ENCODE assay signal across 1 cellular context in the genomic region with DNA sequence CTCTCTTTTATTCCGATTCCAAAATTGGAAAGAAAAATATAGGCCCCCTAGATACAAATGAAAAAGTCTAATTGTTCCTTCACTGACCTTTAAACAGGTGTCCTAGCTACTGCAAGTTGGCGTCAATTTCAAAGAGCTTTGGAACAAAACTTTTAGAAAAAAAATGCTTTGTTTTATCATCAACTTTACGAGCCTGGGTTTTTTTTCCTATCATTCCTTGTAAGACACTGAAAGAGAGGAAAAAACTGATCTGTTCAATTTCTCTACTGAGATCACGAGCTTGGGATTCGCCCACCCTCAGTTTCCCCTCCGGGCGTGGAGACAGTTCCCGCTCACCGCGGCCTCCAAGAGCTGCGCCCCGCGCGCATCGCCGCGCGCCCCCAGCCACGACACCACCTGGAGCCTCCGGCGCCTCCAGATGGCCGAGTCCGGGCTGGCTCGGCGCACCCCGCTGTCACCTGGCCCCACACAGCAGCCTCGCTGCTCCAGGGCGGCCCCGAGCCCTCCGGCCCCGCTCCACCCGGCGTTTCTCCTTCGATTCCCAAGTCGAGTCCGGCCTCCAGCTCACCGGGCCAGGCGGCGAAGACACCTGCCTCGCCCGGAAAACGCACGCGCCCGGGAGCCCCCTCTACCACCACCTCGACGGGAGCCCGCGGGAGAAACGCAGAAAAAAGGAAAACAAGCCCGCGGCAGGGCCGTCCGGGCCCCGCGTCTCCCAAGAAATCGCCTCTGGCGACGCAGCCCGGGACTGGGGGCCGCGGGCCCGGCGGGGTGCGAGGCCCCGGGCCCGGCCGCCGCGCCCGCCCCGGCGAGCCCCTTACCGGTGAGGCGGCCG.
TF ChIP-seq lines count a peak whose summit lies in the region.

No MANE protein-coding gene starts in this region.

TF ChIP-seq in HepG2, 621 proteins besides CTCF, POLR2A, EP300 and RAD21 (continued from another document and continues in another):
- TF ChIP-seq, protein P1, sequence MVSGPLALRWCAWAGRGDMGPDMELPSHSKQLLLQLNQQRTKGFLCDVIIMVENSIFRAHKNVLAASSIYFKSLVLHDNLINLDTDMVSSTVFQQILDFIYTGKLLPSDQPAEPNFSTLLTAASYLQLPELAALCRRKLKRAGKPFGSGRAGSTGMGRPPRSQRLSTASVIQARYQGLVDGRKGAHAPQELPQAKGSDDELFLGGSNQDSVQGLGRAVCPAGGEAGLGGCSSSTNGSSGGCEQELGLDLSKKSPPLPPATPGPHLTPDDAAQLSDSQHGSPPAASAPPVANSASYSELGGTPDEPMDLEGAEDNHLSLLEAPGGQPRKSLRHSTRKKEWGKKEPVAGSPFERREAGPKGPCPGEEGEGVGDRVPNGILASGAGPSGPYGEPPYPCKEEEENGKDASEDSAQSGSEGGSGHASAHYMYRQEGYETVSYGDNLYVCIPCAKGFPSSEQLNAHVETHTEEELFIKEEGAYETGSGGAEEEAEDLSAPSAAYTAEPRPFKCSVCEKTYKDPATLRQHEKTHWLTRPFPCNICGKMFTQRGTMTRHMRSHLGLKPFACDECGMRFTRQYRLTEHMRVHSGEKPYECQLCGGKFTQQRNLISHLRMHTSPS (CRISPR knock-in tag; IDR thresholded peaks at IDR 0.05; ENCODE audit: low read depth), result no peak
- TF ChIP-seq THAP11 (CRISPR knock-in tag; IDR thresholded peaks at IDR 0.05), result no peak
- 0 out of 2 replicates have a peak, but pooled peaks have one; percentile 18 for TF ChIP-seq KMT2B (CRISPR knock-in tag; IDR thresholded peaks at IDR 0.05)
- TF ChIP-seq AGO2 (optimal IDR thresholded peaks at IDR 0.05; ENCODE audit: low read depth, low read length), result peak; percentile 94
- TF ChIP-seq SNRNP70 (IDR thresholded peaks at IDR 0.05; ENCODE audit: low read depth, low read length), result no peak
- 0 out of 2 replicates have a peak, but pooled peaks have one; percentile 74 for TF ChIP-seq ZNF776 (CRISPR knock-in tag; IDR thresholded peaks at IDR 0.05)
- TF ChIP-seq, protein P2, sequence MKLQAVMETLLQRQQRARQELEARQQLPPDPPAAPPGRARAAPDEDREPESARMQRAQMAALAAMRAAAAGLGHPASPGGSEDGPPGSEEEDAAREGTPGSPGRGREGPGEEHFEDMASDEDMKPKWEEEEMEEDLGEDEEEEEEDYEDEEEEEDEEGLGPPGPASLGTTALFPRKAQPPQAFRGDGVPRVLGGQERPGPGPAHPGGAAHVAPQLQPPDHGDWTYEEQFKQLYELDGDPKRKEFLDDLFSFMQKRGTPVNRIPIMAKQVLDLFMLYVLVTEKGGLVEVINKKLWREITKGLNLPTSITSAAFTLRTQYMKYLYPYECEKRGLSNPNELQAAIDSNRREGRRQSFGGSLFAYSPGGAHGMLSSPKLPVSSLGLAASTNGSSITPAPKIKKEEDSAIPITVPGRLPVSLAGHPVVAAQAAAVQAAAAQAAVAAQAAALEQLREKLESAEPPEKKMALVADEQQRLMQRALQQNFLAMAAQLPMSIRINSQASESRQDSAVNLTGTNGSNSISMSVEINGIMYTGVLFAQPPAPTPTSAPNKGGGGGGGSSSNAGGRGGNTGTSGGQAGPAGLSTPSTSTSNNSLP (IDR thresholded peaks at IDR 0.05; ENCODE audit: low read depth, low read length), result no peak
- no peak for TF ChIP-seq ZFP90 (CRISPR knock-in tag; IDR thresholded peaks at IDR 0.05; ENCODE audit: borderline replicate concordance)
- 0 out of 2 replicates have a peak, but pooled peaks have one; percentile 9 for TF ChIP-seq ZNF564 (CRISPR knock-in tag; IDR thresholded peaks at IDR 0.05)
- TF ChIP-seq HOXA9 (CRISPR knock-in tag; IDR thresholded peaks at IDR 0.05; ENCODE audit: borderline replicate concordance), result no peak
- TF ChIP-seq PHF21A (CRISPR knock-in tag; IDR thresholded peaks at IDR 0.05), result no peak
- TF ChIP-seq ZNF430 (CRISPR knock-in tag; IDR thresholded peaks at IDR 0.05), result no peak
- TF ChIP-seq, protein P3, sequence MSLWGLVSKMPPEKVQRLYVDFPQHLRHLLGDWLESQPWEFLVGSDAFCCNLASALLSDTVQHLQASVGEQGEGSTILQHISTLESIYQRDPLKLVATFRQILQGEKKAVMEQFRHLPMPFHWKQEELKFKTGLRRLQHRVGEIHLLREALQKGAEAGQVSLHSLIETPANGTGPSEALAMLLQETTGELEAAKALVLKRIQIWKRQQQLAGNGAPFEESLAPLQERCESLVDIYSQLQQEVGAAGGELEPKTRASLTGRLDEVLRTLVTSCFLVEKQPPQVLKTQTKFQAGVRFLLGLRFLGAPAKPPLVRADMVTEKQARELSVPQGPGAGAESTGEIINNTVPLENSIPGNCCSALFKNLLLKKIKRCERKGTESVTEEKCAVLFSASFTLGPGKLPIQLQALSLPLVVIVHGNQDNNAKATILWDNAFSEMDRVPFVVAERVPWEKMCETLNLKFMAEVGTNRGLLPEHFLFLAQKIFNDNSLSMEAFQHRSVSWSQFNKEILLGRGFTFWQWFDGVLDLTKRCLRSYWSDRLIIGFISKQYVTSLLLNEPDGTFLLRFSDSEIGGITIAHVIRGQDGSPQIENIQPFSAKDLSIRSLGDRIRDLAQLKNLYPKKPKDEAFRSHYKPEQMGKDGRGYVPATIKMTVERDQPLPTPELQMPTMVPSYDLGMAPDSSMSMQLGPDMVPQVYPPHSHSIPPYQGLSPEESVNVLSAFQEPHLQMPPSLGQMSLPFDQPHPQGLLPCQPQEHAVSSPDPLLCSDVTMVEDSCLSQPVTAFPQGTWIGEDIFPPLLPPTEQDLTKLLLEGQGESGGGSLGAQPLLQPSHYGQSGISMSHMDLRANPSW (CRISPR knock-in tag; IDR thresholded peaks at IDR 0.05; ENCODE audit: borderline replicate concordance), result no peak
- no peak for TF ChIP-seq DNMT1 (CRISPR knock-in tag; IDR thresholded peaks at IDR 0.05)
- TF ChIP-seq ARHGAP35 (CRISPR knock-in tag; IDR thresholded peaks at IDR 0.05; ENCODE audit: borderline replicate concordance), result peak; percentile 48; the same call in 1 of the 2 replicates
- TF ChIP-seq, protein P4, sequence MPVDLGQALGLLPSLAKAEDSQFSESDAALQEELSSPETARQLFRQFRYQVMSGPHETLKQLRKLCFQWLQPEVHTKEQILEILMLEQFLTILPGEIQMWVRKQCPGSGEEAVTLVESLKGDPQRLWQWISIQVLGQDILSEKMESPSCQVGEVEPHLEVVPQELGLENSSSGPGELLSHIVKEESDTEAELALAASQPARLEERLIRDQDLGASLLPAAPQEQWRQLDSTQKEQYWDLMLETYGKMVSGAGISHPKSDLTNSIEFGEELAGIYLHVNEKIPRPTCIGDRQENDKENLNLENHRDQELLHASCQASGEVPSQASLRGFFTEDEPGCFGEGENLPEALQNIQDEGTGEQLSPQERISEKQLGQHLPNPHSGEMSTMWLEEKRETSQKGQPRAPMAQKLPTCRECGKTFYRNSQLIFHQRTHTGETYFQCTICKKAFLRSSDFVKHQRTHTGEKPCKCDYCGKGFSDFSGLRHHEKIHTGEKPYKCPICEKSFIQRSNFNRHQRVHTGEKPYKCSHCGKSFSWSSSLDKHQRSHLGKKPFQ (CRISPR knock-in tag; IDR thresholded peaks at IDR 0.05; ENCODE audit: insufficient replicate concordance), result peak; percentile 66
- TF ChIP-seq SOX13 (IDR thresholded peaks at IDR 0.05), result no peak
- peak in 1 of 2 experiments; percentile 11; a peak in 1 of 4 replicates for TF ChIP-seq SOX13 (CRISPR knock-in tag; conservative IDR thresholded peaks at IDR 0.05 in 1 of 2, IDR thresholded peaks at IDR 0.05 in 1 of 2)
- TF ChIP-seq ZNF644 (CRISPR knock-in tag; IDR thresholded peaks at IDR 0.05; ENCODE audit: low read depth), result no peak
- no peak for TF ChIP-seq MBNL3 (CRISPR knock-in tag; conservative IDR thresholded peaks at IDR 0.05)
- TF ChIP-seq NFKB2 (CRISPR knock-in tag; IDR thresholded peaks at IDR 0.05; ENCODE audit: borderline replicate concordance), result peak; percentile 81; the same call in 1 of the 2 replicates
- TF ChIP-seq, protein P5, sequence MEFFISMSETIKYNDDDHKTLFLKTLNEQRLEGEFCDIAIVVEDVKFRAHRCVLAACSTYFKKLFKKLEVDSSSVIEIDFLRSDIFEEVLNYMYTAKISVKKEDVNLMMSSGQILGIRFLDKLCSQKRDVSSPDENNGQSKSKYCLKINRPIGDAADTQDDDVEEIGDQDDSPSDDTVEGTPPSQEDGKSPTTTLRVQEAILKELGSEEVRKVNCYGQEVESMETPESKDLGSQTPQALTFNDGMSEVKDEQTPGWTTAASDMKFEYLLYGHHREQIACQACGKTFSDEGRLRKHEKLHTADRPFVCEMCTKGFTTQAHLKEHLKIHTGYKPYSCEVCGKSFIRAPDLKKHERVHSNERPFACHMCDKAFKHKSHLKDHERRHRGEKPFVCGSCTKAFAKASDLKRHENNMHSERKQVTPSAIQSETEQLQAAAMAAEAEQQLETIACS (CRISPR knock-in tag; IDR thresholded peaks at IDR 0.05), result peak; percentile 69
- peak; percentile 82 for TF ChIP-seq NRL (CRISPR knock-in tag; IDR thresholded peaks at IDR 0.05; ENCODE audit: borderline replicate concordance)
- no peak for TF ChIP-seq PAX8 (CRISPR knock-in tag; IDR thresholded peaks at IDR 0.05; ENCODE audit: borderline replicate concordance)
- no peak for TF ChIP-seq PAWR (CRISPR knock-in tag; IDR thresholded peaks at IDR 0.05; ENCODE audit: borderline replicate concordance)
- peak; percentile 68; the same call in 1 of the 2 replicates for TF ChIP-seq MTA1 (CRISPR knock-in tag; IDR thresholded peaks at IDR 0.05; ENCODE audit: borderline replicate concordance)
- TF ChIP-seq HDAC6 (IDR thresholded peaks at IDR 0.05; ENCODE audit: low read depth, low read length), result 0 out of 2 replicates have a peak, but pooled peaks have one; percentile 69
- TF ChIP-seq, protein P6, sequence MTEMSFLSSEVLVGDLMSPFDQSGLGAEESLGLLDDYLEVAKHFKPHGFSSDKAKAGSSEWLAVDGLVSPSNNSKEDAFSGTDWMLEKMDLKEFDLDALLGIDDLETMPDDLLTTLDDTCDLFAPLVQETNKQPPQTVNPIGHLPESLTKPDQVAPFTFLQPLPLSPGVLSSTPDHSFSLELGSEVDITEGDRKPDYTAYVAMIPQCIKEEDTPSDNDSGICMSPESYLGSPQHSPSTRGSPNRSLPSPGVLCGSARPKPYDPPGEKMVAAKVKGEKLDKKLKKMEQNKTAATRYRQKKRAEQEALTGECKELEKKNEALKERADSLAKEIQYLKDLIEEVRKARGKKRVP (CRISPR knock-in tag; IDR thresholded peaks at IDR 0.05), result no peak
- TF ChIP-seq, protein P7, sequence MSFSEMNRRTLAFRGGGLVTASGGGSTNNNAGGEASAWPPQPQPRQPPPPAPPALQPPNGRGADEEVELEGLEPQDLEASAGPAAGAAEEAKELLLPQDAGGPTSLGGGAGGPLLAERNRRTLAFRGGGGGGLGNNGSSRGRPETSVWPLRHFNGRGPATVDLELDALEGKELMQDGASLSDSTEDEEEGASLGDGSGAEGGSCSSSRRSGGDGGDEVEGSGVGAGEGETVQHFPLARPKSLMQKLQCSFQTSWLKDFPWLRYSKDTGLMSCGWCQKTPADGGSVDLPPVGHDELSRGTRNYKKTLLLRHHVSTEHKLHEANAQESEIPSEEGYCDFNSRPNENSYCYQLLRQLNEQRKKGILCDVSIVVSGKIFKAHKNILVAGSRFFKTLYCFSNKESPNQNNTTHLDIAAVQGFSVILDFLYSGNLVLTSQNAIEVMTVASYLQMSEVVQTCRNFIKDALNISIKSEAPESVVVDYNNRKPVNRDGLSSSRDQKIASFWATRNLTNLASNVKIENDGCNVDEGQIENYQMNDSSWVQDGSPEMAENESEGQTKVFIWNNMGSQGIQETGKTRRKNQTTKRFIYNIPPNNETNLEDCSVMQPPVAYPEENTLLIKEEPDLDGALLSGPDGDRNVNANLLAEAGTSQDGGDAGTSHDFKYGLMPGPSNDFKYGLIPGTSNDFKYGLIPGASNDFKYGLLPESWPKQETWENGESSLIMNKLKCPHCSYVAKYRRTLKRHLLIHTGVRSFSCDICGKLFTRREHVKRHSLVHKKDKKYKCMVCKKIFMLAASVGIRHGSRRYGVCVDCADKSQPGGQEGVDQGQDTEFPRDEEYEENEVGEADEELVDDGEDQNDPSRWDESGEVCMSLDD (CRISPR knock-in tag; IDR thresholded peaks at IDR 0.05; ENCODE audit: borderline replicate concordance), result no peak
- TF ChIP-seq, protein P8, sequence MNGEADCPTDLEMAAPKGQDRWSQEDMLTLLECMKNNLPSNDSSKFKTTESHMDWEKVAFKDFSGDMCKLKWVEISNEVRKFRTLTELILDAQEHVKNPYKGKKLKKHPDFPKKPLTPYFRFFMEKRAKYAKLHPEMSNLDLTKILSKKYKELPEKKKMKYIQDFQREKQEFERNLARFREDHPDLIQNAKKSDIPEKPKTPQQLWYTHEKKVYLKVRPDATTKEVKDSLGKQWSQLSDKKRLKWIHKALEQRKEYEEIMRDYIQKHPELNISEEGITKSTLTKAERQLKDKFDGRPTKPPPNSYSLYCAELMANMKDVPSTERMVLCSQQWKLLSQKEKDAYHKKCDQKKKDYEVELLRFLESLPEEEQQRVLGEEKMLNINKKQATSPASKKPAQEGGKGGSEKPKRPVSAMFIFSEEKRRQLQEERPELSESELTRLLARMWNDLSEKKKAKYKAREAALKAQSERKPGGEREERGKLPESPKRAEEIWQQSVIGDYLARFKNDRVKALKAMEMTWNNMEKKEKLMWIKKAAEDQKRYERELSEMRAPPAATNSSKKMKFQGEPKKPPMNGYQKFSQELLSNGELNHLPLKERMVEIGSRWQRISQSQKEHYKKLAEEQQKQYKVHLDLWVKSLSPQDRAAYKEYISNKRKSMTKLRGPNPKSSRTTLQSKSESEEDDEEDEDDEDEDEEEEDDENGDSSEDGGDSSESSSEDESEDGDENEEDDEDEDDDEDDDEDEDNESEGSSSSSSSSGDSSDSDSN (CRISPR knock-in tag; IDR thresholded peaks at IDR 0.05), result peak; percentile 92
- TF ChIP-seq ZNF350 (CRISPR knock-in tag; IDR thresholded peaks at IDR 0.05; ENCODE audit: borderline replicate concordance, low read depth), result 0 out of 2 replicates have a peak, but pooled peaks have one; percentile 20
- TF ChIP-seq ZNF619 (CRISPR knock-in tag; IDR thresholded peaks at IDR 0.05), result no peak
- 0 out of 2 replicates have a peak, but pooled peaks have one; percentile 59 for TF ChIP-seq ZNF891 (CRISPR knock-in tag; IDR thresholded peaks at IDR 0.05)
- peak; percentile 21 for TF ChIP-seq ZFY (CRISPR knock-in tag; IDR thresholded peaks at IDR 0.05)
- no peak for TF ChIP-seq MBD4 (IDR thresholded peaks at IDR 0.05; ENCODE audit: borderline replicate concordance, low read length)
- 0 out of 2 replicates have a peak, but pooled peaks have one; percentile 36 for TF ChIP-seq MAF1 (CRISPR knock-in tag; IDR thresholded peaks at IDR 0.05; ENCODE audit: borderline replicate concordance)
- peak; percentile 25; the same call in 1 of the 2 replicates for TF ChIP-seq CCDC6 (CRISPR knock-in tag; IDR thresholded peaks at IDR 0.05)
- peak; percentile 46; the same call in 1 of the 2 replicates for TF ChIP-seq HES4 (CRISPR knock-in tag; IDR thresholded peaks at IDR 0.05; ENCODE audit: borderline replicate concordance)
- TF ChIP-seq, protein P9, sequence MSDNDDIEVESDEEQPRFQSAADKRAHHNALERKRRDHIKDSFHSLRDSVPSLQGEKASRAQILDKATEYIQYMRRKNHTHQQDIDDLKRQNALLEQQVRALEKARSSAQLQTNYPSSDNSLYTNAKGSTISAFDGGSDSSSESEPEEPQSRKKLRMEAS (IDR thresholded peaks at IDR 0.05), result peak; percentile 43
- no peak for TF ChIP-seq HNRNPUL1 (IDR thresholded peaks at IDR 0.05; ENCODE audit: low read depth, low read length)
- TF ChIP-seq FOXK1 (CRISPR knock-in tag; IDR thresholded peaks at IDR 0.05; ENCODE audit: borderline replicate concordance, low read depth), result no peak
- TF ChIP-seq ZNF782 (CRISPR knock-in tag; IDR thresholded peaks at IDR 0.05; ENCODE audit: borderline replicate concordance), result peak; percentile 64; the same call in 1 of the 2 replicates
- 0 out of 2 replicates have a peak, but pooled peaks have one; percentile 10 for TF ChIP-seq ZNF441 (CRISPR knock-in tag; IDR thresholded peaks at IDR 0.05; ENCODE audit: borderline replicate concordance)
- TF ChIP-seq GZF1 (CRISPR knock-in tag; IDR thresholded peaks at IDR 0.05), result 0 out of 2 replicates have a peak, but pooled peaks have one; percentile 33
- no peak for TF ChIP-seq ZNF773 (CRISPR knock-in tag; IDR thresholded peaks at IDR 0.05; ENCODE audit: borderline replicate concordance)
- TF ChIP-seq SRSF1 (optimal IDR thresholded peaks at IDR 0.05; ENCODE audit: low read depth, low read length), result no peak
